In genomic region chr10:133274751-133275682, GRCh38 we compare ENCODE assay signal across 1 cellular context.
TF ChIP-seq lines count a peak whose summit lies in the region.

No MANE protein-coding gene starts in this region.

TF ChIP-seq in GM12878, 131 proteins besides CTCF, POLR2A, EP300 and RAD21 (continued from another document):
- TF ChIP-seq ATF2 (IDR thresholded peaks at IDR 0.05; ENCODE audit: low read length): peak; percentile 79; the same call in 1 of the 2 replicates
- peak; percentile 71; the same call in 1 of the 2 replicates for TF ChIP-seq ZNF592 (IDR thresholded peaks at IDR 0.05)
- TF ChIP-seq ZNF274 (IDR thresholded peaks at IDR 0.05; ENCODE audit: insufficient read depth, insufficient read length): no peak
- peak; percentile 92 for TF ChIP-seq FOXM1 (IDR thresholded peaks at IDR 0.05; ENCODE audit: low read depth, low read length)
- TF ChIP-seq BCL11A (IDR thresholded peaks at IDR 0.05; ENCODE audit: low read depth, low read length): peak; percentile 75
- TF ChIP-seq DPF2 (IDR thresholded peaks at IDR 0.05): peak; percentile 90; the same call in 1 of the 2 replicates
- no peak for TF ChIP-seq HCFC1 (IDR thresholded peaks at IDR 0.05; ENCODE audit: low read length)
- no peak for TF ChIP-seq ZNF207 (IDR thresholded peaks at IDR 0.05; ENCODE audit: borderline replicate concordance)
- no peak for TF ChIP-seq PBX3 (IDR thresholded peaks at IDR 0.05; ENCODE audit: insufficient replicate concordance, low read depth, low read length)
- peak; percentile 78; the same call in 1 of the 2 replicates for TF ChIP-seq MTA3 (IDR thresholded peaks at IDR 0.05; ENCODE audit: borderline replicate concordance, low read length)
- TF ChIP-seq CHD2 (IDR thresholded peaks at IDR 0.05; ENCODE audit: borderline replicate concordance, low read depth, low read length): no peak; the same call in 1 of the 2 replicates
- TF ChIP-seq ZBTB40 (IDR thresholded peaks at IDR 0.05; ENCODE audit: borderline replicate concordance): peak; percentile 26; the same call in 1 of the 2 replicates
- peak; percentile 48; the same call in 1 of the 2 replicates for TF ChIP-seq JUNB (IDR thresholded peaks at IDR 0.05)
- peak; percentile 94 for TF ChIP-seq TCF3 (IDR thresholded peaks at IDR 0.05; ENCODE audit: borderline replicate concordance, insufficient read depth, low read depth, low read length)
- peak; percentile 85; the same call in 1 of the 2 replicates for TF ChIP-seq GATAD2B (conservative IDR thresholded peaks at IDR 0.05; ENCODE audit: low read depth)
- no peak for TF ChIP-seq HDAC6 (IDR thresholded peaks at IDR 0.05; ENCODE audit: unreplicated experiment)
- TF ChIP-seq RELB (IDR thresholded peaks at IDR 0.05; ENCODE audit: low read depth): peak; percentile 97
- TF ChIP-seq TBL1XR1 (IDR thresholded peaks at IDR 0.05; ENCODE audit: low read depth, low read length): peak; percentile 97
- TF ChIP-seq TCF12 (IDR thresholded peaks at IDR 0.05; ENCODE audit: low read depth, low read length): peak; percentile 95
- peak; percentile 91 for TF ChIP-seq CREB1 (IDR thresholded peaks at IDR 0.05; ENCODE audit: low read depth)
- peak; percentile 84 for TF ChIP-seq PAX5 (IDR thresholded peaks at IDR 0.05; ENCODE audit: borderline replicate concordance, low read depth, low read length)
- TF ChIP-seq PML (IDR thresholded peaks at IDR 0.05; ENCODE audit: low read length): 0 out of 2 replicates have a peak, but pooled peaks have one; percentile 43
- TF ChIP-seq RELA (IDR thresholded peaks at IDR 0.05; ENCODE audit: borderline replicate concordance, partially characterized antibody): peak; percentile 100
- TF ChIP-seq NR2F1 (conservative IDR thresholded peaks at IDR 0.05): peak; percentile 61; the same call in 1 of the 2 replicates
- peak; percentile 65; the same call in 1 of the 2 replicates for TF ChIP-seq TCF7 (IDR thresholded peaks at IDR 0.05; ENCODE audit: borderline replicate concordance)
- TF ChIP-seq LARP7 (IDR thresholded peaks at IDR 0.05): peak; percentile 59
- peak; percentile 77 for TF ChIP-seq MAX (IDR thresholded peaks at IDR 0.05; ENCODE audit: low read depth, low read length)
- TF ChIP-seq NRF1 (conservative IDR thresholded peaks at IDR 0.05; ENCODE audit: low read depth, low read length): no peak
- peak; percentile 31 to 95 for TF ChIP-seq EGR1 (IDR thresholded peaks at IDR 0.05; ENCODE audit: borderline replicate concordance in 1 of 2, low read depth in 2 of 2, low read length in 2 of 2)
- TF ChIP-seq RB1 (IDR thresholded peaks at IDR 0.05; ENCODE audit: borderline replicate concordance): no peak
- peak in 1 of 2 experiments; percentile 62; a peak in 2 of 4 replicates for TF ChIP-seq SRF (IDR thresholded peaks at IDR 0.05; ENCODE audit: low read depth in 2 of 2, low read length in 2 of 2)
- 0 out of 2 replicates have a peak, but pooled peaks have one; percentile 10 for TF ChIP-seq IRF3 (IDR thresholded peaks at IDR 0.05)
- peak; percentile 79 for TF ChIP-seq MTA2 (IDR thresholded peaks at IDR 0.05; ENCODE audit: low read depth)
- TF ChIP-seq SMARCA5 (IDR thresholded peaks at IDR 0.05): peak; percentile 66
